ENCODE assay signal across 14 cellular contexts in genomic region chr3:94716326-94717018, GRCh38.
DNase-seq lines count a peak whose midpoint lies in the region; ATAC-seq and TF ChIP-seq lines count a peak whose summit lies in the region.
"Had no signal": no experiment of that assay in that cellular context is flagged by ENCODE, and none has a peak within 500 bp of the region (broad histone marks: within the 10 kb centered on the region; RNA-seq: fewer than 3 reads in every experiment).

No MANE protein-coding gene starts in this region.

- no peak overlapping the region for H3K4me2 ChIP-seq in PC-9

- ATAC-seq in foreskin keratinocyte (no peak), HG03469 (IDR thresholded peaks at IDR 0.05; ENCODE audit: unreplicated experiment) (no peak)

- H3K27ac ChIP-seq in PC-9 (no peak overlapping the region), foreskin keratinocyte (no peak overlapping the region), prostate gland (no peak overlapping the region)
- H3K27ac ChIP-seq: spleen had no signal

- H3K79me2 ChIP-seq in PC-9 (ENCODE audit: low read depth): no peaks in the 10 kb centered on the region

- H3F3A ChIP-seq in PC-9 (ENCODE audit: insufficient read depth, low read depth): no peaks in the 10 kb centered on the region

- H3K9me3 ChIP-seq in PC-9 (ENCODE audit: insufficient read depth, low read depth) (no peaks in the 10 kb centered on the region), prostate gland (no peaks in the 10 kb centered on the region)
- H3K9me3 ChIP-seq: spleen had no signal

- no peak overlapping the region for H3K4me3 ChIP-seq in PC-9
- no peak overlapping the region for H3K4me3 ChIP-seq in prostate gland
- H3K4me3 ChIP-seq: spleen had no signal

- no peaks in the 10 kb centered on the region for H3K9me2 ChIP-seq in PC-9 (ENCODE audit: insufficient read depth)

- TF ChIP-seq POLR2A in prostate gland (IDR thresholded peaks at IDR 0.05): no peak

- intact Hi-C loops in PC-9 (cut with micrococcal nuclease; ENCODE audit: unreplicated experiment): no loop called here
- intact Hi-C loops in prostate gland (cut with DNase I): no loop called here

- 53% methylated on average over 2 of the region's 2 CpGs for WGBS in prostate gland

- no peak overlapping the region for H2AFZ ChIP-seq in PC-9

- DNase-seq in GM13977 (ENCODE audit: low spot score) (no peak), PC-9 (no peak), foreskin keratinocyte (peak; percentile 7 to 19), prostate gland (ENCODE audit: low spot score) (peak; percentile 9), NCI-H1105 (lab: John Stamatoyannopoulos, UW) (no peak)
- DNase-seq in activated effector memory CD4-positive, alpha-beta T cell treated with anti-CD3 and anti-CD28 coated beads, Interleukin-2, amount 50 U/mL, for 16 hours: no peak
- DNase-seq: activated naive CD4-positive, alpha-beta T cell treated with anti-CD3 and anti-CD28 coated beads for 36 hours; CD4-positive, alpha-beta memory T cell; NCI-H1105 treated with DMSO at 0.1 percent for 48 hours; NCI-H446 treated with DMSO at 0.1 percent for 48 hours; occipital lobe; SHP77 treated with DMSO at 0.1 percent for 48 hours; spleen had no signal

- TF ChIP-seq CTCF in GM13977 (IDR thresholded peaks at IDR 0.05; ENCODE audit: extremely low read depth, insufficient read depth, missing control alignments): peak; percentile 10
- peak; percentile 40; the same call in 1 of the 2 replicates for TF ChIP-seq CTCF in PC-9 (conservative IDR thresholded peaks at IDR 0.05)
- peak; percentile 51 for TF ChIP-seq CTCF in foreskin keratinocyte (conservative IDR thresholded peaks at IDR 0.05)
- TF ChIP-seq CTCF in prostate gland (IDR thresholded peaks at IDR 0.05): peak in 2 of 4 experiments; percentile 35 to 50

- H3K4me1 ChIP-seq in PC-9 (replicated peaks; ENCODE audit: insufficient read depth): no peaks in the 10 kb centered on the region
- H3K4me1 ChIP-seq in foreskin keratinocyte: no peaks in the 10 kb centered on the region
- no peaks in the 10 kb centered on the region for H3K4me1 ChIP-seq in prostate gland (replicated peaks)
- H3K4me1 ChIP-seq: spleen had no signal

- POLR2A ChIA-PET in PC-9 (lab: Charles Lee; ENCODE audit: unreplicated experiment): no interaction called here

- no TSS peak for BruUV-seq in PC-9 (replicated peaks; lab: Mats Ljungman, UMichigan)

- no peaks in the 10 kb centered on the region for H3K27me3 ChIP-seq in PC-9 (ENCODE audit: insufficient read depth, low read depth)
- H3K27me3 ChIP-seq in foreskin keratinocyte: no peaks in the 10 kb centered on the region
- no peaks in the 10 kb centered on the region for H3K27me3 ChIP-seq in prostate gland (replicated peaks; ENCODE audit: insufficient read depth)
- H3K27me3 ChIP-seq: spleen had no signal

- CTCF ChIA-PET in PC-9 (lab: Charles Lee): no interaction called here

- no peaks in the 10 kb centered on the region for H4K20me1 ChIP-seq in PC-9 (ENCODE audit: insufficient read depth)

- H3K36me3 ChIP-seq in PC-9 (ENCODE audit: low read depth): no peaks in the 10 kb centered on the region
- H3K36me3 ChIP-seq in prostate gland: no peaks in the 10 kb centered on the region
- H3K36me3 ChIP-seq: spleen had no signal

- in situ Hi-C loops in GM13977 (cut with MboI; ENCODE audit: low pct_unique_long_range_greater_than_20kb, low sequenced_read_pairs, unreplicated experiment): no loop called here

Comparison
In these comparisons a context has a peak if more than half of its experiments do, and no peak if none do; other contexts are left out.
1. DNase-seq: peak in foreskin keratinocyte (2 of 2) and prostate gland (single experiment); none in GM13977 (single experiment), PC-9 (0 of 2), NCI-H1105 (single experiment) and activated effector memory CD4-positive, alpha-beta T cell treated with anti-CD3 and anti-CD28 coated beads, Interleukin-2, amount 50 U/mL, for 16 hours (single experiment).